ENCODE assay signal across 10 cellular contexts in genomic region chr6:170048615-170049256, GRCh38.
A peak's percentile ranks its signal among the peaks of the same experiment; 100 is the strongest.
DNase-seq lines count a peak whose midpoint lies in the region; ATAC-seq and TF ChIP-seq lines count a peak whose summit lies in the region.
"Had no signal": no experiment of that assay in that cellular context is flagged by ENCODE, and none has a peak within 500 bp of the region (broad histone marks: within the 10 kb centered on the region; RNA-seq: fewer than 3 reads in every experiment).

No MANE protein-coding gene starts in this region.

- intact Hi-C loops in left lung (cut with DNase I): no loop called here

- ATAC-seq in left lung (peak; percentile 72), GM18867 (IDR thresholded peaks at IDR 0.05; ENCODE audit: unreplicated experiment) (no peak)

- H3K27me3 ChIP-seq in left lung: peaks cover 0 to 23% of the 10 kb centered on the region in 2 donors

- peaks cover 5 to 41% of the 10 kb centered on the region in 2 donors for H3K4me1 ChIP-seq in left lung

- no peaks in the 10 kb centered on the region for H3K9me3 ChIP-seq in left lung
- H3K9me3 ChIP-seq: thoracic aorta had no signal

- no peak for TF ChIP-seq CTCF in left lung (IDR thresholded peaks at IDR 0.05)

- 53 to 71% (median 68%) methylated on average over 15 to 16 of the region's 16 CpGs for WGBS in adipose tissue, 3 donors

- DNase-seq in Kasumi-1 (lab: John Stamatoyannopoulos, UW): peak; percentile 87 to 89
- DNase-seq in left lung: peak; percentile 84 to 88
- peak; percentile 19 for DNase-seq in stimulated activated CD8-positive, alpha-beta memory T cell treated with anti-CD3 and anti-CD28 coated beads, Interleukin-4, amount 100 ng/mL, for 48 hours
- no peak for DNase-seq in A172 (ENCODE audit: low spot score)
- no peak for DNase-seq in SHP77 treated with DMSO at 0.1 percent for 48 hours (lab: John Stamatoyannopoulos, UW)
- DNase-seq in RPMI8226: no peak
- DNase-seq: NCI-H446 treated with DMSO at 0.1 percent for 48 hours had no signal

- no peak overlapping the region for H3K4me3 ChIP-seq in left lung
- H3K4me3 ChIP-seq: thoracic aorta had no signal

- H3K36me3 ChIP-seq in left lung: no peaks in the 10 kb centered on the region
- H3K36me3 ChIP-seq: thoracic aorta had no signal

- H3K27ac ChIP-seq in adipose tissue (ENCODE audit: low read depth, low read length): peak overlapping the region; percentile 31
- H3K27ac ChIP-seq in left lung: peak overlapping the region; percentile 39 to 83

Comparison
In these comparisons a context has a peak if more than half of its experiments do, and no peak if none do; other contexts are left out.
1. DNase-seq: peak in Kasumi-1 (2 of 2), left lung (2 of 2) and stimulated activated CD8-positive, alpha-beta memory T cell treated with anti-CD3 and anti-CD28 coated beads, Interleukin-4, amount 100 ng/mL, for 48 hours (single experiment); none in A172 (single experiment), SHP77 treated with DMSO at 0.1 percent for 48 hours (single experiment) and RPMI8226 (single experiment).